In the genomic region with DNA sequence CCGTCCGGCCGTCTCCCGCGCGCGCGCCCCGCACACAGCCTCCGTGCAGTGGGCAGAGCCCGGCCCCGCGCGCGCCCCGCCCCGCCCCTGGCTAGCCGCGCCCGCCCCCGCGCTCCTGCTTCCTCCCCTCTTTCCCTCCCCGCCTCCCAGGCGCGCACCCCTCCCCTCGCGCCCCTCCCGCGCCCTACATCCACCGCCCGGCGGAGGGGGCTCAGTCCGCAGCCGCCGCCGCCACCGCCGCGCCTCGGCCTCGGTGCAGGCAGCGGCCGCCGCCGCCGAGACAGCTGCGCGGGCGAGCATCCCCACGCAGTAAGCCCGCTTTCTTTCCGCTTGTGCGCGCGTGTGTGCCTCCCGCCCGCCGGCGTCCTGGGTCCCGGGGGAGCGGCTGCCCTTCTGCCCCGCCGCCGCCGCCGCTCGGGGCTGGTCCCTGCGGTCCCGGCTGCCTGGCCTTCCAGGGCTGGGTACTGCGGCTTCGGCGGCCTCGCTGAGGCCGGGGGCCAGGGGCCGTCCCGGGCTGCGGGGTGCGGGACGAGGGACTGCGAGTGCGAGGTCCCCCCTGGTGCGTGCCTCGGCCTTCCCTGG, we compare ENCODE assay signal across 8 cellular contexts. TPM values are rescaled to one million over a fixed set of nuclear protein-coding genes. Genes with fewer than 3 reads are reported as not detected.
DNase-seq lines count a peak whose midpoint lies in the region; ATAC-seq and TF ChIP-seq lines count a peak whose summit lies in the region.

Gene FHL1, plus strand, starts transcription at position 214 of the 582 bp plus-strand sequence.

- H3K36me3 Mint-ChIP-seq in activated naive CD4-positive, alpha-beta T cell treated with anti-CD3 and anti-CD28 coated beads for 36 hours (ENCODE audit: low read depth): no peaks in the 10 kb centered on the region

- peak within 1 kb of the TSS; percentile 32 for H3K27ac Mint-ChIP-seq in activated naive CD4-positive, alpha-beta T cell treated with anti-CD3 and anti-CD28 coated beads for 36 hours

- H3K9ac ChIP-seq in PC-3 (ENCODE audit: low read length): peak within 1 kb of the TSS; percentile 75

- TF ChIP-seq CTCF in PC-3 (conservative IDR thresholded peaks at IDR 0.05; ENCODE audit: low read depth, low read length) (no peak), neutrophil (IDR thresholded peaks at IDR 0.05) (no peak), upper lobe of left lung (IDR thresholded peaks at IDR 0.05) (no peak)

- intact Hi-C loops in PC-3 (cut with micrococcal nuclease): no loop called here
- intact Hi-C loops in activated naive CD4-positive, alpha-beta T cell treated with anti-CD3 and anti-CD28 coated beads for 36 hours (cut with micrococcal nuclease): loop anchor here (2.0 to 5.0 kb wide), 5 partner anchors 77 to 349 kb away; partner anchors contain the start of genes HTATSF1, MMGT1 and SLC9A6

- 0 out of 2 replicates have a peak, but pooled peaks cover 5% of the 10 kb centered on the region for H4K20me1 ChIP-seq in PC-3 (ENCODE audit: low read length)

- no peaks in the 10 kb centered on the region for H3K9me2 ChIP-seq in PC-3 (replicated peaks; ENCODE audit: low read length)

- peak within 1 kb of the TSS; percentile 98 for H3K4me2 ChIP-seq in PC-3 (ENCODE audit: low read length)

- H3K4me1 ChIP-seq in PC-3 (ENCODE audit: insufficient read depth, low read length): peaks cover 12% of the 10 kb centered on the region; the same call in 1 of the 2 replicates
- peaks cover 0 to 5% of the 10 kb centered on the region in 2 experiments for H3K4me1 ChIP-seq in neutrophil (ENCODE audit: control insufficient read depth in 1 of 2, insufficient read depth in 1 of 2, low read depth in 1 of 2, low read length in 1 of 2)
- peaks cover 0 to 8% (median 5%) of the 10 kb centered on the region in 4 donors for H3K4me1 ChIP-seq in upper lobe of left lung

- H3K9me3 ChIP-seq in PC-3 (ENCODE audit: low read length): no peaks in the 10 kb centered on the region
- H3K9me3 ChIP-seq in neutrophil: no peaks in the 10 kb centered on the region
- H3K9me3 ChIP-seq in upper lobe of left lung: no peaks in the 10 kb centered on the region

- POLR2A ChIA-PET in PC-3 (lab: Charles Lee; ENCODE audit: unreplicated experiment): no interaction called here

- BruUV-seq in PC-3 (replicated peaks; lab: Mats Ljungman, UMichigan): no TSS peak

- no peaks in the 10 kb centered on the region for H3K27me3 ChIP-seq in PC-3 (ENCODE audit: low read length)
- peaks cover 62% of the 10 kb centered on the region for H3K27me3 ChIP-seq in neutrophil
- no peaks in the 10 kb centered on the region for H3K27me3 ChIP-seq in upper lobe of left lung

- peak within 1 kb of the TSS; percentile 74 for H3K4me3 Mint-ChIP-seq in activated naive CD4-positive, alpha-beta T cell treated with anti-CD3 and anti-CD28 coated beads for 36 hours

- H3K27me3 Mint-ChIP-seq in activated naive CD4-positive, alpha-beta T cell treated with anti-CD3 and anti-CD28 coated beads for 36 hours (ENCODE audit: low read depth): no peaks in the 10 kb centered on the region

- WGBS in upper lobe of left lung, 2 donors: 39% methylated on average over 35 of the region's 83 CpGs; no CpG with 5 or more reads in 1 of the 2 donors

- H2AFZ ChIP-seq in PC-3 (ENCODE audit: low read length): peak within 1 kb of the TSS; percentile 98

- no peaks in the 10 kb centered on the region for H3K9me3 Mint-ChIP-seq in activated naive CD4-positive, alpha-beta T cell treated with anti-CD3 and anti-CD28 coated beads for 36 hours

- DNase-seq in NCI-H345 (lab: John Stamatoyannopoulos, UW): peak; percentile 4
- no peak for DNase-seq in NCI-H345 treated with DMSO at 0.1 percent for 48 hours (lab: John Stamatoyannopoulos, UW; ENCODE audit: unreplicated experiment)
- DNase-seq in PC-3: peak; percentile 40
- peak; percentile 54 for DNase-seq in activated naive CD4-positive, alpha-beta T cell treated with anti-CD3 and anti-CD28 coated beads for 36 hours
- DNase-seq in globus pallidus (ENCODE audit: low spot score): peak; percentile 47
- DNase-seq in upper lobe of left lung: peak; percentile 40 to 94
- no peak for DNase-seq in NK-92 treated with Interleukin-12 subunit alpha and Interleukin-12 subunit beta, amount 100 ng/mL, for 24 hours (lab: John Stamatoyannopoulos, UW)

- peak within 1 kb of the TSS; percentile 83 for H3K4me3 ChIP-seq in PC-3 (ENCODE audit: low read length)
- peak within 1 kb of the TSS; percentile 35 to 54 for H3K4me3 ChIP-seq in neutrophil (ENCODE audit: low read depth in 1 of 2, low read length in 1 of 2)
- peak within 1 kb of the TSS; percentile 34 to 68 (median 62) for H3K4me3 ChIP-seq in upper lobe of left lung

- peaks cover 12% of the 10 kb centered on the region for H3K79me2 ChIP-seq in PC-3 (ENCODE audit: low read length)

- TF ChIP-seq POLR2A in upper lobe of left lung (IDR thresholded peaks at IDR 0.05): peak in 2 of 4 donors; percentile 56 to 67

- H3K27ac ChIP-seq in PC-3 (ENCODE audit: low read length) (no peak within 1 kb of the TSS), neutrophil (no peak within 1 kb of the TSS), upper lobe of left lung (peak within 1 kb of the TSS; percentile 82 to 91 (median 86))

- TF ChIP-seq EP300 in upper lobe of left lung (IDR thresholded peaks at IDR 0.05): no peak

- CTCF ChIA-PET in PC-3 (lab: Charles Lee): interaction anchor here (0.6 kb wide), 1 partner anchor 344 kb away, joined by 4 read pairs; no protein-coding TSS in a partner anchor
- CTCF ChIA-PET in activated naive CD4-positive, alpha-beta T cell treated with anti-CD3 and anti-CD28 coated beads for 36 hours (lab: Charles Lee): no interaction called here

- H3K36me3 ChIP-seq in PC-3 (ENCODE audit: low read depth, low read length) (no peaks in the 10 kb centered on the region), neutrophil (no peaks in the 10 kb centered on the region), upper lobe of left lung (no peaks in the 10 kb centered on the region)

- ATAC-seq in PC-3 (peak; percentile 83), upper lobe of left lung (ENCODE audit: low FRiP score in 2 of 2) (peak; percentile 58 to 96)

- H3F3A ChIP-seq in PC-3 (ENCODE audit: low read length, unreplicated experiment): no peaks in the 10 kb centered on the region

- peaks cover 26% of the 10 kb centered on the region for H3K4me1 Mint-ChIP-seq in activated naive CD4-positive, alpha-beta T cell treated with anti-CD3 and anti-CD28 coated beads for 36 hours (ENCODE audit: low read depth)

RNA-seq across cellular contexts. Expression of gene FHL1, which starts in this region (rescaled TPM):
- total RNA-seq in PC-3 (2014; rRNA removed) (42.4 and 51.8 TPM in 2 replicates), upper lobe of left lung (100 to 1,000 TPM; 114 to 426 (median 255) TPM)
- total RNA-seq in activated naive CD4-positive, alpha-beta T cell treated with anti-CD3 and anti-CD28 coated beads for 36 hours: 10 to 100 TPM; 17.7 to 20.5 TPM

Comparison
In these comparisons a context has a peak if more than half of its experiments do, and no peak if none do; other contexts are left out.
1. DNase-seq: peak in NCI-H345 (single experiment), PC-3 (single experiment), activated naive CD4-positive, alpha-beta T cell treated with anti-CD3 and anti-CD28 coated beads for 36 hours (single experiment), globus pallidus (single experiment) and upper lobe of left lung (2 of 2); none in NCI-H345 treated with DMSO at 0.1 percent for 48 hours (single experiment) and NK-92 treated with Interleukin-12 subunit alpha and Interleukin-12 subunit beta, amount 100 ng/mL, for 24 hours (single experiment).
2. H3K27ac ChIP-seq: peak in upper lobe of left lung (4 of 4); none in PC-3 (single experiment) and neutrophil (single experiment).
3. Peak in every context shown above with its lines, with median percentiles within 50 percentile points of each other: H3K4me3 ChIP-seq.